11 cellular contexts compared by ENCODE assay signal in genomic region chr12:42296503-42297109, GRCh38. TPM values are rescaled to one million over a fixed set of nuclear protein-coding genes. Genes with fewer than 3 reads are reported as not detected.
A peak's percentile ranks its signal among the peaks of the same experiment; 100 is the strongest.
DNase-seq lines count a peak whose midpoint lies in the region; ATAC-seq, FAIRE-seq and TF ChIP-seq lines count a peak whose summit lies in the region.
"Had no signal": no experiment of that assay in that cellular context is flagged by ENCODE, and none has a peak within 500 bp of the region (broad histone marks: within the 10 kb centered on the region; RNA-seq: fewer than 3 reads in every experiment).

No MANE protein-coding gene starts in this region.

- peaks cover 2% of the 10 kb centered on the region; the same call in 1 of the 2 replicates for H3K4me1 ChIP-seq in BE2C
- no peaks in the 10 kb centered on the region for H3K4me1 ChIP-seq in Panc1 (ENCODE audit: control insufficient read depth, insufficient read depth, low read length)
- no peaks in the 10 kb centered on the region for H3K4me1 ChIP-seq in foreskin keratinocyte
- no peaks in the 10 kb centered on the region for H3K4me1 ChIP-seq in ovary (ENCODE audit: insufficient read depth)
- H3K4me1 ChIP-seq: vagina had no signal

- no peak for DNase-seq in BE2C
- DNase-seq in Panc1 (ENCODE audit: low read depth, low spot score) = no peak
- no peak for DNase-seq in foreskin keratinocyte
- no peak for DNase-seq in ovary
- no peak for DNase-seq in medulla oblongata (ENCODE audit: extremely low spot score)
- no peak for DNase-seq in HTR-8/SVneo (ENCODE audit: insufficient read length, low spot score)
- DNase-seq in inferior parietal cortex (ENCODE audit: extremely low spot score) = no peak
- DNase-seq: activated CD4-positive, alpha-beta memory T cell treated with anti-CD3 and anti-CD28 coated beads for 36 hours had no signal

- FAIRE-seq in HTR-8/SVneo (lab: Jason Lieb, UNC) = no peak

- H3K27ac ChIP-seq in Panc1 (ENCODE audit: low read length) (no peak overlapping the region), foreskin keratinocyte (no peak overlapping the region), ovary (no peak overlapping the region)
- H3K27ac ChIP-seq: skin epidermis, vagina had no signal

- H3K36me3 ChIP-seq in BE2C = no peaks in the 10 kb centered on the region
- H3K36me3 ChIP-seq in Panc1 (ENCODE audit: control insufficient read depth, insufficient read depth, low read length) = no peaks in the 10 kb centered on the region
- no peaks in the 10 kb centered on the region for H3K36me3 ChIP-seq in ovary
- H3K36me3 ChIP-seq: vagina had no signal

- H3K4me3 ChIP-seq in BE2C (ENCODE audit: low read depth, low read length) = no peak overlapping the region
- no peak overlapping the region for H3K4me3 ChIP-seq in GM12875 (ENCODE audit: low read depth, low read length)
- no peak overlapping the region for H3K4me3 ChIP-seq in Panc1 (ENCODE audit: low read depth in 2 of 2, low read length in 2 of 2)
- no peak overlapping the region for H3K4me3 ChIP-seq in ovary
- H3K4me3 ChIP-seq: skin epidermis, vagina had no signal

- TF ChIP-seq CTCF in BE2C (IDR thresholded peaks at IDR 0.05; ENCODE audit: low read depth, low read length) (peak; percentile 74), GM12875 (IDR thresholded peaks at IDR 0.05; ENCODE audit: borderline replicate concordance, insufficient read depth, low read depth, low read length) (peak; percentile 53), Panc1 (IDR thresholded peaks at IDR 0.05) (peak; percentile 80), foreskin keratinocyte (conservative IDR thresholded peaks at IDR 0.05) (peak; percentile 66), ovary (IDR thresholded peaks at IDR 0.05) (no peak)

- no TSS peak for BruUV-seq in Panc1 (replicated peaks; lab: Mats Ljungman, UMichigan)

- CTCF ChIA-PET in Panc1 (lab: Charles Lee) = interaction anchor here (0.7 kb wide), 2 partner anchors 101 to 133 kb away, joined by 7 to 15 read pairs; no protein-coding TSS in a partner anchor

- H3K27me3 ChIP-seq in BE2C = no peaks in the 10 kb centered on the region
- H3K27me3 ChIP-seq in Panc1 (ENCODE audit: control insufficient read depth, insufficient read depth, low read length) = no peaks in the 10 kb centered on the region
- H3K27me3 ChIP-seq in foreskin keratinocyte = no peaks in the 10 kb centered on the region
- H3K27me3 ChIP-seq in ovary = no peaks in the 10 kb centered on the region
- H3K27me3 ChIP-seq: vagina had no signal

- H3K9me3 ChIP-seq in BE2C = no peaks in the 10 kb centered on the region
- H3K9me3 ChIP-seq in Panc1 (ENCODE audit: control insufficient read depth, insufficient read depth, low read depth, low read length) = no peaks in the 10 kb centered on the region
- no peaks in the 10 kb centered on the region for H3K9me3 ChIP-seq in ovary
- H3K9me3 ChIP-seq: vagina had no signal

- intact Hi-C loops in Panc1 (cut with micrococcal nuclease; ENCODE audit: unreplicated experiment) (no loop called here), ovary (cut with DNase I) (no loop called here)

- TF ChIP-seq EP300 in ovary (IDR thresholded peaks at IDR 0.05) = no peak

- 83 to 91% (median 88%) methylated on average over 5 of the region's 5 CpGs for WGBS in ovary, 3 donors

- POLR2A ChIA-PET in Panc1 (lab: Charles Lee) = no interaction called here

- no peak for TF ChIP-seq POLR2A in ovary (IDR thresholded peaks at IDR 0.05)

- ATAC-seq in Panc1 = no peak
- no peak for ATAC-seq in foreskin keratinocyte

- in situ Hi-C loops in Panc1 (cut with HindIII; ENCODE audit: low pct_unique_long_range_greater_than_20kb, low sequenced_read_pairs) = no loop called here

RNA-seq across cellular contexts. Expression of gene ZCRB1, which starts 29.3 kb away (rescaled TPM):
- 80.5 TPM for polyA plus RNA-seq in BE2C (2012; ENCODE audit: insufficient read depth, insufficient read length, low read depth)
- total RNA-seq in Panc1 (2021; ENCODE audit: unreplicated experiment) (68.8 TPM), foreskin keratinocyte (46.1 and 57.6 TPM in 2 replicates), ovary (10 to 100 TPM; 26.5 to 50.9 (median 41.5) TPM)
- 72.6 TPM for polyA plus RNA-seq in Panc1 (2012; ENCODE audit: insufficient read length)
- polyA plus RNA-seq in foreskin keratinocyte (64.2 and 66.4 TPM in 2 replicates), ovary (10 to 100 TPM; 38.6 to 61.6 TPM)

RNA-seq across cellular contexts. Expression of gene PPHLN1, which starts 29.4 kb away (rescaled TPM):
- polyA plus RNA-seq in BE2C (2012; ENCODE audit: insufficient read depth, insufficient read length, low read depth) = 60.8 TPM
- total RNA-seq in Panc1 (2021; ENCODE audit: unreplicated experiment) = 56.5 TPM
- 31.2 TPM for polyA plus RNA-seq in Panc1 (2012; ENCODE audit: insufficient read length)
- total RNA-seq in foreskin keratinocyte = 58.2 and 61.0 TPM in 2 replicates
- polyA plus RNA-seq in foreskin keratinocyte = 38.5 and 41.6 TPM in 2 replicates
- 10 to 100 TPM; 42.0 to 68.9 (median 53.8) TPM for total RNA-seq in ovary
- polyA plus RNA-seq in ovary = 10 to 100 TPM; 35.6 to 62.0 TPM

RNA-seq across cellular contexts. Expression of gene YAF2, which starts 58.6 kb away (rescaled TPM):
- polyA plus RNA-seq in BE2C (2012; ENCODE audit: insufficient read depth, insufficient read length, low read depth) = 35.7 TPM
- total RNA-seq in Panc1 (2021; ENCODE audit: unreplicated experiment) = 27.6 TPM
- 15.6 TPM for polyA plus RNA-seq in Panc1 (2012; ENCODE audit: insufficient read length)
- total RNA-seq in foreskin keratinocyte = 12.4 and 13.1 TPM in 2 replicates
- polyA plus RNA-seq in foreskin keratinocyte = 8.1 and 9.9 TPM in 2 replicates
- 10 to 100 TPM; 30.9 to 47.7 (median 38.3) TPM for total RNA-seq in ovary
- polyA plus RNA-seq in ovary = 10 to 100 TPM; 14.3 to 17.1 TPM

Comparison
In these comparisons a context has a peak if more than half of its experiments do, and no peak if none do; other contexts are left out.
1. CTCF ChIP-seq: peak in BE2C (single experiment), GM12875 (single experiment), Panc1 (single experiment) and foreskin keratinocyte (single experiment); none in ovary (0 of 3).